ENCODE assay signal across 28 cellular contexts in genomic region chr18:8439091-8439490, GRCh38.
"Had no signal": no experiment of that assay in that cellular context is flagged by ENCODE, and none has a peak within 500 bp of the region (broad histone marks: within the 10 kb centered on the region; RNA-seq: fewer than 3 reads in every experiment).

No MANE protein-coding gene starts in this region.

- H3K27me3 Mint-ChIP-seq: dendritic cell treated with granulocyte-macrophage colony-stimulating factor and Interleukin-4, amounts not matched to agents 40 ng/mL and 50 ng/mL, for 4 days; stimulated activated naive CD8-positive, alpha-beta T cell treated with anti-CD3 and anti-CD28 coated beads, Interleukin-15, amount 100 ng/mL, for 72 hours had no signal

- H2AFZ ChIP-seq: hepatocyte, neural progenitor cell had no signal

- H3K9me3 ChIP-seq: gastrocnemius medialis, prostate gland, transverse colon had no signal

- H3K4me3 ChIP-seq: gastrocnemius medialis, heart left ventricle, hepatocyte, left lung, neural progenitor cell, prostate gland, right atrium auricular region, smooth muscle cell, suprapubic skin, transverse colon had no signal

- H3K9me3 Mint-ChIP-seq: stimulated activated naive CD8-positive, alpha-beta T cell treated with anti-CD3 and anti-CD28 coated beads, Interleukin-15, amount 100 ng/mL, for 72 hours had no signal

- H3K27me3 ChIP-seq: gastrocnemius medialis, heart left ventricle, hepatocyte, left lung, neural progenitor cell, right atrium auricular region, transverse colon had no signal

- H3K36me3 Mint-ChIP-seq: neural progenitor cell had no signal

- H3K9ac ChIP-seq: neural progenitor cell had no signal

- H3K79me2 ChIP-seq: hepatocyte had no signal

- H3K27ac ChIP-seq: epithelial cell of prostate, gastrocnemius medialis, heart left ventricle, hepatocyte, left lung, neural progenitor cell, prostate gland, right atrium auricular region, suprapubic skin, transverse colon had no signal

- H3K4me1 ChIP-seq: gastrocnemius medialis, heart left ventricle, left lung, neural progenitor cell, prostate gland, right atrium auricular region, suprapubic skin, transverse colon had no signal

- H3K4me3 Mint-ChIP-seq: dendritic cell treated with granulocyte-macrophage colony-stimulating factor and Interleukin-4, amounts not matched to agents 40 ng/mL and 50 ng/mL, for 4 days; endodermal cell; naive thymus-derived CD4-positive, alpha-beta T cell; nephron; neural progenitor cell; stimulated activated naive CD8-positive, alpha-beta T cell treated with anti-CD3 and anti-CD28 coated beads, Interleukin-15, amount 100 ng/mL, for 72 hours had no signal

- H3K4me2 ChIP-seq: hepatocyte, neural progenitor cell, smooth muscle cell had no signal

- H3K4me1 Mint-ChIP-seq: endodermal cell; nephron; neural progenitor cell; stimulated activated naive CD8-positive, alpha-beta T cell treated with anti-CD3 and anti-CD28 coated beads, Interleukin-15, amount 100 ng/mL, for 72 hours had no signal

- ATAC-seq: esophagus mucosa; gastrocnemius medialis; heart left ventricle; left lung; naive thymus-derived CD4-positive, alpha-beta T cell; sciatic nerve; stimulated activated naive CD8-positive, alpha-beta T cell treated with anti-CD3 and anti-CD28 coated beads, Interleukin-15, amount 100 ng/mL, for 72 hours had no signal

- DNase-seq: effector CD8-positive, alpha-beta T cell; endodermal cell; foreskin fibroblast; gastrocnemius medialis; heart left ventricle; kidney; left lung; mesendoderm; midbrain; naive thymus-derived CD4-positive, alpha-beta T cell; stimulated activated CD4-positive, alpha-beta T cell treated with anti-CD3 and anti-CD28 coated beads, Interleukin-12 subunit alpha, Interleukin-12 subunit beta, amount 100 ng/mL, for 4 hours; stimulated activated CD4-positive, alpha-beta T cell treated with anti-CD3 and anti-CD28 coated beads, Interleukin-1b, Interleukin-23, amount 100 ng/mL, for 48 hours; stimulated activated CD4-positive, alpha-beta T cell treated with anti-CD3 and anti-CD28 coated beads, Interleukin-4, amount 100 ng/mL, for 1 hour; stimulated activated CD8-positive, alpha-beta memory T cell treated with anti-CD3 and anti-CD28 coated beads, Interleukin-4, amount 100 ng/mL, for 48 hours; stimulated activated naive CD4-positive, alpha-beta T cell; stimulated activated naive CD8-positive, alpha-beta T cell treated with anti-CD3 and anti-CD28 coated beads, Interleukin-15, amount 100 ng/mL, for 72 hours; transverse colon had no signal

- H3K27ac Mint-ChIP-seq: dendritic cell treated with granulocyte-macrophage colony-stimulating factor and Interleukin-4, amounts not matched to agents 40 ng/mL and 50 ng/mL, for 4 days; endodermal cell; naive thymus-derived CD4-positive, alpha-beta T cell; nephron; neural progenitor cell; stimulated activated naive CD8-positive, alpha-beta T cell treated with anti-CD3 and anti-CD28 coated beads, Interleukin-15, amount 100 ng/mL, for 72 hours had no signal

- H3K36me3 ChIP-seq: gastrocnemius medialis, heart left ventricle, left lung, neural progenitor cell, prostate gland, right atrium auricular region, suprapubic skin, transverse colon had no signal
